Comparison of ENCODE assay signal across 24 cellular contexts in the genomic region with DNA sequence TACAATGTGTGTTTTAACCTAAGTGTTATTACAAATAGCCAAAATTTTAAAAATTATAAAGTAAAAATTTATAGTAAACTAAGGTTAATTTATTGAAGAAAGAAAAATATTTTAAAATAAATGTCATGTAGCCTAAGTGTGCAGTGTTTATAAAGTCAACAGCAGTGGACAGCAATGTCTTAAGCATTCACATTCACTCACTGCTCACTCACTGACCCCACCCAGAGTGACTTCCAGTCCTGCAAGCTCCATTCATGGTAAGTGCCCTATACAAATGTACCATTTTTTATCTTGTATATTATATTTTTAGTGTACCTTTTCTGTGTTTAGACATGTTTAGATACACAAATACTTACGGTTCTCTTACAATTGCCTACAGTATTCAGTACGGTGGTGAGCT.
DNase-seq lines count a peak whose midpoint lies in the region; ATAC-seq, FAIRE-seq and TF ChIP-seq lines count a peak whose summit lies in the region.
"Had no signal": no experiment of that assay in that cellular context is flagged by ENCODE, and none has a peak within 500 bp of the region (broad histone marks: within the 10 kb centered on the region; RNA-seq: fewer than 3 reads in every experiment).

No MANE protein-coding gene starts in this region.

- H3K27me3 ChIP-seq in K562 (ENCODE audit: control insufficient read depth in 2 of 2, insufficient read depth in 2 of 2, low read length in 2 of 2): peaks cover 0 to 1% of the 10 kb centered on the region in 2 experiments; a peak in 1 of 5 replicates
- H3K27me3 ChIP-seq in uterus: no peaks in the 10 kb centered on the region
- no peaks in the 10 kb centered on the region for H3K27me3 ChIP-seq in H7 (ENCODE audit: control insufficient read depth, insufficient read depth, low read length)
- H3K27me3 ChIP-seq: BLaER1 treated with 17β-estradiol and CSF1 and Interleukin-3, amounts not matched to agents 10 nM and 100 nM had no signal

- 37% methylated on average over 2 of the region's 2 CpGs for WGBS in K562 (ENCODE audit: insufficient coverage, low coverage, missing lambda C conversion rate)

- no peak overlapping the region for H3K27ac ChIP-seq in K562 (ENCODE audit: extremely low read depth, low read depth, low read length)
- no peak overlapping the region for H3K27ac ChIP-seq in uterus
- H3K27ac ChIP-seq: 22Rv1; A549; BLaER1 treated with 17β-estradiol and CSF1 and Interleukin-3, amounts not matched to agents 10 nM and 100 nM; GM23248 had no signal

- POLR2A ChIA-PET in K562 (lab: Yijun Ruan, JAX): interaction anchor here (0.8 to 1.3 kb wide), 4 partner anchors 8 to 30 kb away, joined by 3 read pairs; no protein-coding TSS in a partner anchor

- no peak for TF ChIP-seq EP300 in K562 (IDR thresholded peaks at IDR 0.05; ENCODE audit: low read length)

- H3K4me1 ChIP-seq in K562 (replicated peaks in 1 of 2; ENCODE audit: control insufficient read depth in 2 of 2, insufficient read depth in 2 of 2, low read length in 2 of 2) (peaks cover 0 to 4% of the 10 kb centered on the region in 2 experiments; a peak in 1 of 5 replicates), uterus (no peaks in the 10 kb centered on the region)
- H3K4me1 ChIP-seq: A549, BE2C had no signal

- no peaks in the 10 kb centered on the region for H3K9me3 ChIP-seq in K562 (replicated peaks; ENCODE audit: control insufficient read depth, insufficient read depth, low read depth, low read length)
- H3K9me3 ChIP-seq in uterus: no peaks in the 10 kb centered on the region
- H3K9me3 ChIP-seq: BE2C; BLaER1 treated with 17β-estradiol and CSF1 and Interleukin-3, amounts not matched to agents 10 nM and 100 nM had no signal

- ATAC-seq in K562 (peak; percentile 48; the same call in 1 of the 3 replicates), esophagus mucosa (peak; percentile 59)
- ATAC-seq: A549, GM12878 had no signal

- intact Hi-C loops in K562 (cut with micrococcal nuclease): no loop called here
- intact Hi-C loops in uterus (cut with DNase I; ENCODE audit: low total_unique reads): no loop called here

- BruUV-seq in K562 (replicated peaks; lab: Mats Ljungman, UMichigan): no TSS peak

- H3K4me3 ChIP-seq in K562: no peak overlapping the region
- no peak overlapping the region for H3K4me3 ChIP-seq in uterus
- no peak overlapping the region for H3K4me3 ChIP-seq in H7 (ENCODE audit: insufficient read depth, low read depth, low read length)
- H3K4me3 ChIP-seq: A549; BLaER1 treated with 17β-estradiol and CSF1 and Interleukin-3, amounts not matched to agents 10 nM and 100 nM; GM12878; GM23248 had no signal

- peak; percentile 9 for FAIRE-seq in A204.1 (lab: Jason Lieb, UNC)
- no peak for FAIRE-seq in K562 (lab: Jason Lieb, UNC)
- FAIRE-seq: A549, D721Med, GM12878, GM19239, H54 had no signal

- no peaks in the 10 kb centered on the region for H3K79me2 ChIP-seq in K562 (ENCODE audit: control insufficient read depth, insufficient read depth, low read length)

- H3K36me3 ChIP-seq in K562 (ENCODE audit: control insufficient read depth, insufficient read depth, low read length) (no peaks in the 10 kb centered on the region), uterus (no peaks in the 10 kb centered on the region), H7 (replicated peaks; ENCODE audit: control insufficient read depth, insufficient read depth, low read length) (no peaks in the 10 kb centered on the region)
- H3K36me3 ChIP-seq: BE2C; BLaER1 treated with 17β-estradiol and CSF1 and Interleukin-3, amounts not matched to agents 10 nM and 100 nM had no signal

- no peaks in the 10 kb centered on the region for H4K20me1 ChIP-seq in K562 (replicated peaks; ENCODE audit: control insufficient read depth, insufficient read depth, low read length)
- H4K20me1 ChIP-seq: BLaER1 treated with 17β-estradiol and CSF1 and Interleukin-3, amounts not matched to agents 10 nM and 100 nM had no signal

- no peak overlapping the region for H3K4me2 ChIP-seq in K562 (ENCODE audit: insufficient read depth, low read length)
- H3K4me2 ChIP-seq: A549; BLaER1 treated with 17β-estradiol and CSF1 and Interleukin-3, amounts not matched to agents 10 nM and 100 nM had no signal

- no peak for TF ChIP-seq POLR2A in K562 (conservative IDR thresholded peaks at IDR 0.05)
- no peak for TF ChIP-seq POLR2A in uterus (IDR thresholded peaks at IDR 0.05)

- in situ Hi-C loops in K562 (cut with MboI): no loop called here

- TF ChIP-seq CTCF in K562 (IDR thresholded peaks at IDR 0.05 in 2 of 3, conservative IDR thresholded peaks at IDR 0.05 in 1 of 3; ENCODE audit: insufficient read depth in 2 of 3, low read depth in 1 of 3, low read length in 3 of 3) (no peak), uterus (IDR thresholded peaks at IDR 0.05) (no peak)

- H3K9ac ChIP-seq in K562 (ENCODE audit: insufficient read depth in 1 of 2, low read depth in 2 of 2, low read length in 2 of 2): no peak overlapping the region
- H3K9ac ChIP-seq: BLaER1 treated with 17β-estradiol and CSF1 and Interleukin-3, amounts not matched to agents 10 nM and 100 nM; GM23248 had no signal

- CTCF ChIA-PET in K562 (lab: Yijun Ruan, JAX; ENCODE audit: low intra/inter-chr PET ratio): no interaction called here

- H3K9me1 ChIP-seq in K562 (ENCODE audit: control insufficient read depth, insufficient read depth, low read length): no peaks in the 10 kb centered on the region

- H2AFZ ChIP-seq in K562 (ENCODE audit: low read depth, low read length): no peak overlapping the region
- H2AFZ ChIP-seq: GM23248 had no signal

- no peak for TF ChIP-seq RAD21 in K562 (CRISPR knock-in tag; conservative IDR thresholded peaks at IDR 0.05 in 1 of 2, IDR thresholded peaks at IDR 0.05 in 1 of 2)

- DNase-seq in K562 (ENCODE audit: extremely low read depth in 1 of 4, low spot score in 3 of 4): no peak
- DNase-seq in cerebellar nuclear complex (lab: John Stamatoyannopoulos, UW): no peak
- DNase-seq in uterus: no peak
- no peak for DNase-seq in H7
- DNase-seq: ACHN; AML-193; BE2C; CD4-positive, alpha-beta T cell; CD8-positive, alpha-beta memory T cell; DMS 273 treated with DMSO at 0.1 percent for 48 hours; DMS79; EL; GDM1; GM23248; HCEC 1CT had no signal

TF ChIP-seq in K562, 482 proteins besides CTCF, POLR2A, EP300 and RAD21:
- TF ChIP-seq, protein P1, sequence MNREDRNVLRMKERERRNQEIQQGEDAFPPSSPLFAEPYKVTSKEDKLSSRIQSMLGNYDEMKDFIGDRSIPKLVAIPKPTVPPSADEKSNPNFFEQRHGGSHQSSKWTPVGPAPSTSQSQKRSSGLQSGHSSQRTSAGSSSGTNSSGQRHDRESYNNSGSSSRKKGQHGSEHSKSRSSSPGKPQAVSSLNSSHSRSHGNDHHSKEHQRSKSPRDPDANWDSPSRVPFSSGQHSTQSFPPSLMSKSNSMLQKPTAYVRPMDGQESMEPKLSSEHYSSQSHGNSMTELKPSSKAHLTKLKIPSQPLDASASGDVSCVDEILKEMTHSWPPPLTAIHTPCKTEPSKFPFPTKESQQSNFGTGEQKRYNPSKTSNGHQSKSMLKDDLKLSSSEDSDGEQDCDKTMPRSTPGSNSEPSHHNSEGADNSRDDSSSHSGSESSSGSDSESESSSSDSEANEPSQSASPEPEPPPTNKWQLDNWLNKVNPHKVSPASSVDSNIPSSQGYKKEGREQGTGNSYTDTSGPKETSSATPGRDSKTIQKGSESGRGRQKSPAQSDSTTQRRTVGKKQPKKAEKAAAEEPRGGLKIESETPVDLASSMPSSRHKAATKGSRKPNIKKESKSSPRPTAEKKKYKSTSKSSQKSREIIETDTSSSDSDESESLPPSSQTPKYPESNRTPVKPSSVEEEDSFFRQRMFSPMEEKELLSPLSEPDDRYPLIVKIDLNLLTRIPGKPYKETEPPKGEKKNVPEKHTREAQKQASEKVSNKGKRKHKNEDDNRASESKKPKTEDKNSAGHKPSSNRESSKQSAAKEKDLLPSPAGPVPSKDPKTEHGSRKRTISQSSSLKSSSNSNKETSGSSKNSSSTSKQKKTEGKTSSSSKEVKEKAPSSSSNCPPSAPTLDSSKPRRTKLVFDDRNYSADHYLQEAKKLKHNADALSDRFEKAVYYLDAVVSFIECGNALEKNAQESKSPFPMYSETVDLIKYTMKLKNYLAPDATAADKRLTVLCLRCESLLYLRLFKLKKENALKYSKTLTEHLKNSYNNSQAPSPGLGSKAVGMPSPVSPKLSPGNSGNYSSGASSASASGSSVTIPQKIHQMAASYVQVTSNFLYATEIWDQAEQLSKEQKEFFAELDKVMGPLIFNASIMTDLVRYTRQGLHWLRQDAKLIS (CRISPR knock-in tag; IDR thresholded peaks at IDR 0.05): no peak
- TF ChIP-seq SNIP1 (IDR thresholded peaks at IDR 0.05; ENCODE audit: low read depth) (no peak), NR1H2 (CRISPR knock-in tag; IDR thresholded peaks at IDR 0.05) (no peak), KDM5B (IDR thresholded peaks at IDR 0.05; ENCODE audit: insufficient replicate concordance, low read depth, low read length) (no peak)
